1 cellular context compared by ENCODE assay signal in the genomic region with DNA sequence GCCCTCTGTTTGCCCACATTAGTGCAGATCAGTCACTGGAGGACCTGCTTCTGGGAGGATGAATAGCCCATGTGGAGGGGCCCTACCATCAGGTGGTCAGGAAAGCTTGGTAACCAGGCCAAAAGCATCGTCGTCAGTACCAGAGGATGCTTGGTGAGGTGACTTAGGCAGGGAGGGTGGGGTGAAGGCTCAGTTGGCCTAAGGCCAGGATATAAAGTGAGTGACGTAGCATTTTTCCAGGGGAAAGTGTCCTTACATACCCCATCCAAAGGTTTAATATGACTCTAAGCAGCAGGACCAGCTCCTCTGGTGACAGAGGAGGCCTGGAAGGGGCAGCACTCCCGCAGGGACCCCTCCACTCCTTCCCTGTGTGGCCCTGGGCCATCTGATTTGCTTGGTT.
TF ChIP-seq lines count a peak whose summit lies in the region.

No MANE protein-coding gene starts in this region.

TF ChIP-seq in H1, 55 proteins besides CTCF, POLR2A, EP300 and RAD21 (continued from another document):
- TF ChIP-seq GABPA (IDR thresholded peaks at IDR 0.05; ENCODE audit: borderline replicate concordance, insufficient read depth, low read length) (no peak), SRF (IDR thresholded peaks at IDR 0.05; ENCODE audit: low read depth, low read length) (no peak), TAF1 (IDR thresholded peaks at IDR 0.05; ENCODE audit: low read depth, low read length) (no peak), TEAD4 (IDR thresholded peaks at IDR 0.05; ENCODE audit: low read depth, low read length) (no peak), RFX5 (IDR thresholded peaks at IDR 0.05; ENCODE audit: borderline replicate concordance, low read depth, low read length) (no peak), CBX5 (IDR thresholded peaks at IDR 0.05; ENCODE audit: low read depth, low read length) (no peak), SIN3A (conservative IDR thresholded peaks at IDR 0.05 in 1 of 2, IDR thresholded peaks at IDR 0.05 in 1 of 2; ENCODE audit: low read depth in 1 of 2, low read length in 2 of 2) (no peak), NANOG (IDR thresholded peaks at IDR 0.05; ENCODE audit: insufficient read depth, low read depth, low read length, poor library complexity, severe bottlenecking) (no peak), RBBP5 (IDR thresholded peaks at IDR 0.05; ENCODE audit: borderline replicate concordance, low read depth, low read length) (no peak), CTBP2 (IDR thresholded peaks at IDR 0.05; ENCODE audit: borderline replicate concordance, insufficient read depth, insufficient read length, low read length) (no peak), ZNF274 (IDR thresholded peaks at IDR 0.05; ENCODE audit: borderline replicate concordance, extremely low read depth, low read length) (no peak), JUN (IDR thresholded peaks at IDR 0.05; ENCODE audit: low read depth, low read length) (no peak), ASH2L (IDR thresholded peaks at IDR 0.05; ENCODE audit: low read length) (no peak), CREB1 (IDR thresholded peaks at IDR 0.05) (no peak), KDM4A (IDR thresholded peaks at IDR 0.05; ENCODE audit: low read depth, low read length, severe bottlenecking) (no peak), HDAC6 (IDR thresholded peaks at IDR 0.05; ENCODE audit: low read depth, low read length) (no peak)
- TF ChIP-seq, protein P1, sequence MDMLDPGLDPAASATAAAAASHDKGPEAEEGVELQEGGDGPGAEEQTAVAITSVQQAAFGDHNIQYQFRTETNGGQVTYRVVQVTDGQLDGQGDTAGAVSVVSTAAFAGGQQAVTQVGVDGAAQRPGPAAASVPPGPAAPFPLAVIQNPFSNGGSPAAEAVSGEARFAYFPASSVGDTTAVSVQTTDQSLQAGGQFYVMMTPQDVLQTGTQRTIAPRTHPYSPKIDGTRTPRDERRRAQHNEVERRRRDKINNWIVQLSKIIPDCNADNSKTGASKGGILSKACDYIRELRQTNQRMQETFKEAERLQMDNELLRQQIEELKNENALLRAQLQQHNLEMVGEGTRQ (IDR thresholded peaks at IDR 0.05; ENCODE audit: low read length): no peak
